In genomic region chr11:71800335-71800953, GRCh38 we compare ENCODE assay signal across 9 cellular contexts. TPM values are rescaled to one million over a fixed set of nuclear protein-coding genes. Genes with fewer than 3 reads are reported as not detected.
A peak's percentile ranks its signal among the peaks of the same experiment; 100 is the strongest.
DNase-seq lines count a peak whose midpoint lies in the region; ATAC-seq and TF ChIP-seq lines count a peak whose summit lies in the region.
"Not testable (repeated sequence)": the region's sequence is repeated elsewhere in the genome, so short reads cannot be mapped to it uniquely, and the experiment has no call there.
"Had no signal": no experiment of that assay in that cellular context is flagged by ENCODE, and none has a peak within 500 bp of the region (broad histone marks: within the 10 kb centered on the region; RNA-seq: fewer than 3 reads in every experiment).

No MANE protein-coding gene starts in this region.

- H3K4me3 ChIP-seq in GM12875 (ENCODE audit: low read depth, low read length); left lung: not testable (repeated sequence)

- ATAC-seq in effector memory CD8-positive, alpha-beta T cell (replicated peaks) = peak; percentile 42
- ATAC-seq in left lung = not testable (repeated sequence)

- not testable (repeated sequence) for H3K27ac ChIP-seq in left lung

- H3K36me3 ChIP-seq in left lung = not testable (repeated sequence)

- not testable (repeated sequence) for H3K27me3 ChIP-seq in left lung

- not testable (repeated sequence) for H3K27ac Mint-ChIP-seq in activated T-cell treated with anti-CD3 and anti-CD28 coated beads, Interleukin-2, amount 50 U/mL, for 24 hours; effector memory CD8-positive, alpha-beta T cell

- TF ChIP-seq CTCF in GM12875 (IDR thresholded peaks at IDR 0.05; ENCODE audit: borderline replicate concordance, insufficient read depth, low read depth, low read length) (peak; percentile 86), left lung (IDR thresholded peaks at IDR 0.05) (peak; percentile 66 to 77)

- DNase-seq in A172 (ENCODE audit: low spot score) (peak; percentile 67), NCI-H1694 (lab: John Stamatoyannopoulos, UW) (peak; percentile 33), SK-N-DZ (ENCODE audit: low spot score) (peak; percentile 55), left lung (peak; percentile 72 to 91)
- peak; percentile 88 for DNase-seq in activated T-cell treated with anti-CD3 and anti-CD28 coated beads, Interleukin-2, amount 50 U/mL, for 24 hours
- DNase-seq in effector memory CD8-positive, alpha-beta T cell = peak; percentile 81 to 87 (median 82)
- peak; percentile 66 to 90 (median 78) for DNase-seq in stimulated activated CD4-positive, alpha-beta T cell treated with anti-CD3 and anti-CD28 coated beads, Interleukin-12 subunit alpha, Interleukin-12 subunit beta, amount 100 ng/mL, for 48 hours (ENCODE audit: low read depth in 2 of 3, low spot score in 1 of 3)

- peaks cover 19% of the 10 kb centered on the region for H3K36me3 Mint-ChIP-seq in activated T-cell treated with anti-CD3 and anti-CD28 coated beads, Interleukin-2, amount 50 U/mL, for 24 hours (ENCODE audit: low read depth)
- not testable (repeated sequence) for H3K36me3 Mint-ChIP-seq in effector memory CD8-positive, alpha-beta T cell (ENCODE audit: insufficient read depth)

- H3K4me1 ChIP-seq in left lung = not testable (repeated sequence)

- not testable (repeated sequence) for H3K9me3 ChIP-seq in left lung

- intact Hi-C loops in left lung (cut with DNase I) = not testable (repeated sequence)

- H3K27me3 Mint-ChIP-seq in activated T-cell treated with anti-CD3 and anti-CD28 coated beads, Interleukin-2, amount 50 U/mL, for 24 hours; effector memory CD8-positive, alpha-beta T cell: not testable (repeated sequence)

- H3K4me1 Mint-ChIP-seq in activated T-cell treated with anti-CD3 and anti-CD28 coated beads, Interleukin-2, amount 50 U/mL, for 24 hours (ENCODE audit: low read depth); effector memory CD8-positive, alpha-beta T cell (ENCODE audit: low read depth in 2 of 2): not testable (repeated sequence)

- not testable (repeated sequence) for H3K9me3 Mint-ChIP-seq in activated T-cell treated with anti-CD3 and anti-CD28 coated beads, Interleukin-2, amount 50 U/mL, for 24 hours; effector memory CD8-positive, alpha-beta T cell

- not testable (repeated sequence) for H3K4me3 Mint-ChIP-seq in activated T-cell treated with anti-CD3 and anti-CD28 coated beads, Interleukin-2, amount 50 U/mL, for 24 hours; effector memory CD8-positive, alpha-beta T cell

RNA-seq across cellular contexts. Expression of gene DEFB108B, which starts 32.6 kb away (rescaled TPM):
- not detected in 2 replicates for total RNA-seq in A172 (2014; rRNA removed; shearing (Covaris generic))
- not detected in 2 replicates for polyA plus RNA-seq in SK-N-DZ (2014; cell fraction: cytosol; rRNA removed)
- not detected in 2 replicates for polyA plus RNA-seq in SK-N-DZ (2014; cell fraction: nucleus; rRNA removed)
- total RNA-seq in left lung = not detected
- total RNA-seq: mesenteric fat pad had no signal

Comparison
In these comparisons a context has a peak if more than half of its experiments do, and no peak if none do; other contexts are left out.
1. DNase-seq: peak in every context shown above with its lines; median percentile 88 in activated T-cell treated with anti-CD3 and anti-CD28 coated beads, Interleukin-2, amount 50 U/mL, for 24 hours; 82 in effector memory CD8-positive, alpha-beta T cell; 82 in left lung; 78 in stimulated activated CD4-positive, alpha-beta T cell treated with anti-CD3 and anti-CD28 coated beads, Interleukin-12 subunit alpha, Interleukin-12 subunit beta, amount 100 ng/mL, for 48 hours; 67 in A172; 55 in SK-N-DZ; 33 in NCI-H1694.